1 cellular context compared by ENCODE assay signal in the genomic region with DNA sequence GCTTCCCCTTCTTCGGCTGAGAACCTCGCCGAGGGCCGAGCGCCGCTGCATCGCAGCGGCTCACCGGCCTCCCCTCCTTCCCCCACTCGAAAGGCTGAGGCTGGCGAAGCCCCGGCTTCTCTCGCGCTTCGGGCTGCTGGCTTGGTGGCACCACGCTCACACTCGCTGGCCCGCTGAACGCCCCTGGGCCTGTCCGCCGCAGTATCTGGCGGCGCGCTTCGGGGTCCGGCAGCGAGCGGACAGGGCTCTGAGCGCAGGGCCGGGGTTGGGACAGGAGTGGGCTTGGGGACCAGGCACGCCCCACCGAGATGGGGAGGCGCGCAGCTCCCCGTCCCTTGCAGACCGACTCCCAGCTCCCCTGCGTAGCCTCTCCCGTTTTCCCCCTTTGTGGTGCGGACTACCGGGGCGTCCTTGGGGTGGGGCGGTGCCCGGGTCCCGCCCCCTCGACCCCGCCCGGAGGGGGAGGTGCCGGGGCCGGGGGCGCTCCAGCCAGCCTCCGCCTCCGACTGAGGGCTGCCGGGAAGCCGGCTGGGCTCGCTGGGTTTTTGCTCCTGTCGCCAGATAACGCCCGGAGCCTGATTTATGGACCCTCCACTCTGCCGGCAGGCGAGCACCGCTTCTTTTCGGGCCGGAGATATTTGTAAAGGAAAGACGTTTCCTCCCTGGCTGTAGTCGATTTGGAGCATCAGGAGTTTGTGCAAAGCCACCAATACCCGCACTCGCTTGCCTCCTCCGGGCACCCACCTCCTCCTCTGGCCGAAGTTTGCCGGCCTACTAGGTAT.
A peak's percentile ranks its signal among the peaks of the same experiment; 100 is the strongest.
TF ChIP-seq lines count a peak whose summit lies in the region.

No MANE protein-coding gene starts in this region.

TF ChIP-seq in K562, 482 proteins besides CTCF, POLR2A, EP300 and RAD21:
- TF ChIP-seq MEIS2 (IDR thresholded peaks at IDR 0.05; ENCODE audit: partially characterized antibody) (peak; percentile 25), JUN (IDR thresholded peaks at IDR 0.05; ENCODE audit: borderline replicate concordance, low read depth, low read length) (no peak), JUN (CRISPR knock-in tag; IDR thresholded peaks at IDR 0.05; ENCODE audit: borderline replicate concordance) (no peak), ZNF24 (IDR thresholded peaks at IDR 0.05) (no peak), CBX1 (IDR thresholded peaks at IDR 0.05; ENCODE audit: low read depth) (no peak)
TF ChIP-seq in K562: peak in this region for 1.
